12 cellular contexts compared by ENCODE assay signal in genomic region chr1:28973850-28974841, GRCh38. TPM values are rescaled to one million over a fixed set of nuclear protein-coding genes. Genes with fewer than 3 reads are reported as not detected.
DNase-seq lines count a peak whose midpoint lies in the region; ATAC-seq and TF ChIP-seq lines count a peak whose summit lies in the region.
"Had no signal": no experiment of that assay in that cellular context is flagged by ENCODE, and none has a peak within 500 bp of the region (broad histone marks: within the 10 kb centered on the region; RNA-seq: fewer than 3 reads in every experiment).

No MANE protein-coding gene starts in this region.

- H3K4me1 Mint-ChIP-seq in activated CD8-positive, alpha-beta T cell treated with anti-CD3 and anti-CD28 coated beads for 36 hours (ENCODE audit: low read depth) = peaks cover 74% of the 10 kb centered on the region
- H3K4me1 Mint-ChIP-seq in activated CD8-positive, alpha-beta T cell treated with anti-CD3 and anti-CD28 coated beads, Interleukin-2, amount 10 ng/mL, durations not matched to agents 7 days and 5 days (ENCODE audit: low read depth) = peaks cover 21% of the 10 kb centered on the region
- H3K4me1 Mint-ChIP-seq in type B pancreatic cell (ENCODE audit: unreplicated experiment) = peaks cover 23% of the 10 kb centered on the region

- H3K36me3 Mint-ChIP-seq in activated CD8-positive, alpha-beta T cell treated with anti-CD3 and anti-CD28 coated beads for 36 hours (ENCODE audit: low read depth) = peaks cover 12% of the 10 kb centered on the region
- H3K36me3 Mint-ChIP-seq in activated CD8-positive, alpha-beta T cell treated with anti-CD3 and anti-CD28 coated beads, Interleukin-2, amount 10 ng/mL, durations not matched to agents 7 days and 5 days (ENCODE audit: low read depth) = peaks cover 17% of the 10 kb centered on the region
- peaks cover 9% of the 10 kb centered on the region for H3K36me3 Mint-ChIP-seq in type B pancreatic cell

- H3K4me3 ChIP-seq in foreskin fibroblast (ENCODE audit: low read depth in 1 of 2, low read length in 2 of 2) = no peak overlapping the region

- H3K4me3 Mint-ChIP-seq in activated CD8-positive, alpha-beta T cell treated with anti-CD3 and anti-CD28 coated beads for 36 hours = no peak overlapping the region
- H3K4me3 Mint-ChIP-seq in activated CD8-positive, alpha-beta T cell treated with anti-CD3 and anti-CD28 coated beads, Interleukin-2, amount 10 ng/mL, durations not matched to agents 7 days and 5 days = no peak overlapping the region
- no peak overlapping the region for H3K4me3 Mint-ChIP-seq in type B pancreatic cell
- H3K4me3 Mint-ChIP-seq: activated T-helper 1 cell treated with anti-CD3 and anti-CD28 coated beads, Interleukin-12 subunit alpha, Interleukin-12 subunit beta, Interleukin-2, Interleukin-4 antibody, amounts not matched to agents 30 ng/mL and 10 ng/mL and 1 ng/mL, durations not matched to agents 14 hours and 24 hours and 36 hours; H9 had no signal

- H3K27me3 Mint-ChIP-seq in activated CD8-positive, alpha-beta T cell treated with anti-CD3 and anti-CD28 coated beads for 36 hours = no peaks in the 10 kb centered on the region
- H3K27me3 Mint-ChIP-seq in activated CD8-positive, alpha-beta T cell treated with anti-CD3 and anti-CD28 coated beads, Interleukin-2, amount 10 ng/mL, durations not matched to agents 7 days and 5 days (ENCODE audit: low read depth) = no peaks in the 10 kb centered on the region
- H3K27me3 Mint-ChIP-seq in type B pancreatic cell = no peaks in the 10 kb centered on the region

- POLR2A ChIA-PET in activated CD8-positive, alpha-beta T cell treated with anti-CD3 and anti-CD28 coated beads for 36 hours (lab: Charles Lee) = interaction anchor here (0.7 kb wide), 1 partner anchor 11 kb away, joined by 3 read pairs; no protein-coding TSS in a partner anchor
- POLR2A ChIA-PET in activated CD8-positive, alpha-beta T cell treated with anti-CD3 and anti-CD28 coated beads, Interleukin-2, amount 10 ng/mL, durations not matched to agents 7 days and 5 days (lab: Charles Lee) = no interaction called here

- CTCF ChIA-PET in activated CD8-positive, alpha-beta T cell treated with anti-CD3 and anti-CD28 coated beads for 36 hours (lab: Charles Lee) = interaction anchor here (1.2 to 1.6 kb wide), 6 partner anchors 10 to 92 kb away, joined by 3 to 4 read pairs (median 4); no protein-coding TSS in a partner anchor
- CTCF ChIA-PET in activated CD8-positive, alpha-beta T cell treated with anti-CD3 and anti-CD28 coated beads, Interleukin-2, amount 10 ng/mL, durations not matched to agents 7 days and 5 days (lab: Charles Lee) = interaction anchor here (1.0 to 1.3 kb wide), 3 partner anchors 42 to 60 kb away, joined by 3 read pairs; no protein-coding TSS in a partner anchor

- intact Hi-C loops in activated CD8-positive, alpha-beta T cell treated with anti-CD3 and anti-CD28 coated beads for 36 hours (cut with micrococcal nuclease) = no loop called here

- in situ Hi-C loops in GM13977 (cut with MboI; ENCODE audit: low pct_unique_long_range_greater_than_20kb, low sequenced_read_pairs, unreplicated experiment) = no loop called here

- no peak for TF ChIP-seq CTCF in activated CD8-positive, alpha-beta T cell treated with anti-CD3 and anti-CD28 coated beads for 36 hours (IDR thresholded peaks at IDR 0.05)
- TF ChIP-seq CTCF in foreskin fibroblast (IDR thresholded peaks at IDR 0.05; ENCODE audit: low read depth, low read length) (no peak), type B pancreatic cell (conservative IDR thresholded peaks at IDR 0.05) (no peak), GM13977 (IDR thresholded peaks at IDR 0.05; ENCODE audit: extremely low read depth, insufficient read depth, missing control alignments) (no peak)

- no peak for ATAC-seq in activated CD8-positive, alpha-beta T cell treated with anti-CD3 and anti-CD28 coated beads for 36 hours
- ATAC-seq in activated CD8-positive, alpha-beta T cell treated with anti-CD3 and anti-CD28 coated beads, Interleukin-2, amount 10 ng/mL, durations not matched to agents 7 days and 5 days = no peak
- peak; percentile 69 for ATAC-seq in SK-N-SH treated with all-trans-retinoic acid at 6 μM for 48 hours
- ATAC-seq in GM21515 (IDR thresholded peaks at IDR 0.05; ENCODE audit: unreplicated experiment) = no peak

- peaks cover 2% of the 10 kb centered on the region for H3K9me3 Mint-ChIP-seq in activated CD8-positive, alpha-beta T cell treated with anti-CD3 and anti-CD28 coated beads for 36 hours
- no peaks in the 10 kb centered on the region for H3K9me3 Mint-ChIP-seq in activated CD8-positive, alpha-beta T cell treated with anti-CD3 and anti-CD28 coated beads, Interleukin-2, amount 10 ng/mL, durations not matched to agents 7 days and 5 days (ENCODE audit: insufficient read depth)
- H3K9me3 Mint-ChIP-seq in type B pancreatic cell = no peaks in the 10 kb centered on the region
- H3K9me3 Mint-ChIP-seq: activated T-helper 1 cell treated with anti-CD3 and anti-CD28 coated beads, Interleukin-12 subunit alpha, Interleukin-12 subunit beta, Interleukin-2, Interleukin-4 antibody, amounts not matched to agents 30 ng/mL and 10 ng/mL and 1 ng/mL, durations not matched to agents 14 hours and 24 hours and 36 hours; H9 had no signal

- H3K27ac Mint-ChIP-seq in activated CD8-positive, alpha-beta T cell treated with anti-CD3 and anti-CD28 coated beads for 36 hours = peak overlapping the region; percentile 14
- H3K27ac Mint-ChIP-seq in activated CD8-positive, alpha-beta T cell treated with anti-CD3 and anti-CD28 coated beads, Interleukin-2, amount 10 ng/mL, durations not matched to agents 7 days and 5 days = no peak overlapping the region
- H3K27ac Mint-ChIP-seq in type B pancreatic cell = peak overlapping the region; percentile 42
- H3K27ac Mint-ChIP-seq: activated T-helper 1 cell treated with anti-CD3 and anti-CD28 coated beads, Interleukin-12 subunit alpha, Interleukin-12 subunit beta, Interleukin-2, Interleukin-4 antibody, amounts not matched to agents 30 ng/mL and 10 ng/mL and 1 ng/mL, durations not matched to agents 14 hours and 24 hours and 36 hours had no signal

- no peak for DNase-seq in activated CD8-positive, alpha-beta T cell treated with anti-CD3 and anti-CD28 coated beads for 36 hours
- DNase-seq in activated CD8-positive, alpha-beta T cell treated with anti-CD3 and anti-CD28 coated beads, Interleukin-2, amount 10 ng/mL, durations not matched to agents 7 days and 5 days = no peak
- DNase-seq in foreskin fibroblast (peak; percentile 33 to 70), type B pancreatic cell (ENCODE audit: extremely low spot score, unreplicated experiment) (no peak), GM13977 (ENCODE audit: low spot score) (no peak)
- DNase-seq in activated CD4-positive, CD25-positive, alpha-beta regulatory T cell treated with anti-CD3 and anti-CD28 coated beads, Interleukin-2, amount 50 U/mL, for 72 hours = no peak
- DNase-seq: cortex of kidney, H9, NCI-H1105 treated with DMSO at 0.1 percent for 48 hours had no signal

TF ChIP-seq in SK-N-SH treated with all-trans-retinoic acid at 6 μM for 48 hours, 23 proteins besides CTCF, POLR2A, EP300 and RAD21:
- TF ChIP-seq SNAI2 (CRISPR knock-in tag; IDR thresholded peaks at IDR 0.05) (no peak), ZNF70 (CRISPR knock-in tag; IDR thresholded peaks at IDR 0.05) (no peak), CSDC2 (CRISPR knock-in tag; IDR thresholded peaks at IDR 0.05) (no peak), POU6F1 (CRISPR knock-in tag; IDR thresholded peaks at IDR 0.05; ENCODE audit: borderline replicate concordance, low read depth) (no peak), TCF4 (CRISPR knock-in tag; IDR thresholded peaks at IDR 0.05; ENCODE audit: borderline replicate concordance) (peak; percentile 73), TSHZ2 (CRISPR knock-in tag; IDR thresholded peaks at IDR 0.05) (no peak)
TF ChIP-seq in SK-N-SH treated with all-trans-retinoic acid at 6 μM for 48 hours: peak in this region for 1.

RNA-seq across cellular contexts. Expression of gene EPB41, which starts 59.8 kb away (rescaled TPM):
- total RNA-seq in activated CD8-positive, alpha-beta T cell treated with anti-CD3 and anti-CD28 coated beads for 36 hours = 10 to 100 TPM; 74.9 to 80.3 TPM
- 10 to 100 TPM; 94.5 to 95.4 TPM for total RNA-seq in activated CD8-positive, alpha-beta T cell treated with anti-CD3 and anti-CD28 coated beads, Interleukin-2, amount 10 ng/mL, durations not matched to agents 7 days and 5 days
- 76.1 and 82.9 TPM in 2 replicates for total RNA-seq in type B pancreatic cell (ENCODE audit: low replicate concordance)

Comparison
In these comparisons a context has a peak if more than half of its experiments do, and no peak if none do; other contexts are left out.
1. DNase-seq: peak in foreskin fibroblast (2 of 2); none in activated CD8-positive, alpha-beta T cell treated with anti-CD3 and anti-CD28 coated beads for 36 hours (single experiment), activated CD8-positive, alpha-beta T cell treated with anti-CD3 and anti-CD28 coated beads, Interleukin-2, amount 10 ng/mL, durations not matched to agents 7 days and 5 days (single experiment), type B pancreatic cell (single experiment), activated CD4-positive, CD25-positive, alpha-beta regulatory T cell treated with anti-CD3 and anti-CD28 coated beads, Interleukin-2, amount 50 U/mL, for 72 hours (single experiment) and GM13977 (single experiment).